ENCODE assay signal across 19 cellular contexts in genomic region chr11:126824035-126824607, GRCh38.
DNase-seq lines count a peak whose midpoint lies in the region; ATAC-seq and TF ChIP-seq lines count a peak whose summit lies in the region.
"Had no signal": no experiment of that assay in that cellular context is flagged by ENCODE, and none has a peak within 500 bp of the region (broad histone marks: within the 10 kb centered on the region; RNA-seq: fewer than 3 reads in every experiment).

No MANE protein-coding gene starts in this region.

- H3K36me3 ChIP-seq in GM23338 (ENCODE audit: insufficient read depth), result no peaks in the 10 kb centered on the region; the same call in 1 of the 2 replicates
- H3K36me3 ChIP-seq: cardiac muscle cell, gastroesophageal sphincter, ovary, stomach had no signal

- intact Hi-C loops in CD4-positive, alpha-beta T cell (cut with DNase I, micrococcal nuclease), result no loop called here

- no peaks in the 10 kb centered on the region for H3F3A ChIP-seq in GM23338 (replicated peaks; ENCODE audit: low read depth)

- no peaks in the 10 kb centered on the region for H3K36me3 Mint-ChIP-seq in GM23338 (ENCODE audit: low read depth)
- no peaks in the 10 kb centered on the region for H3K36me3 Mint-ChIP-seq in CD4-positive, alpha-beta T cell (ENCODE audit: low read depth)
- H3K36me3 Mint-ChIP-seq: CD8-positive, alpha-beta memory T cell; naive B cell had no signal

- CTCF ChIA-PET in CD4-positive, alpha-beta T cell (lab: Charles Lee), result no interaction called here

- H3K4me2 ChIP-seq in GM23338, result peak overlapping the region; percentile 63

- no peaks in the 10 kb centered on the region for H3K27me3 Mint-ChIP-seq in GM23338 (ENCODE audit: insufficient read depth, low read depth, poor library complexity)
- H3K27me3 Mint-ChIP-seq in CD4-positive, alpha-beta T cell, result peaks cover 9% of the 10 kb centered on the region

- peaks cover 36% of the 10 kb centered on the region for H3K4me1 Mint-ChIP-seq in GM23338
- no peaks in the 10 kb centered on the region for H3K4me1 Mint-ChIP-seq in CD4-positive, alpha-beta T cell (ENCODE audit: low read depth)
- H3K4me1 Mint-ChIP-seq: CD8-positive, alpha-beta memory T cell; naive B cell had no signal

- no peak overlapping the region for H2AFZ ChIP-seq in GM23338

- peak; percentile 45 for DNase-seq in GM23338 (ENCODE audit: low spot score)
- peak; percentile 70 for DNase-seq in NCI-H146 treated with DMSO at 0.1 percent for 48 hours (lab: John Stamatoyannopoulos, UW; ENCODE audit: unreplicated experiment)
- peak; percentile 87 for DNase-seq in NCI-H526 treated with DMSO at 0.1 percent for 48 hours (lab: John Stamatoyannopoulos, UW)
- peak; percentile 39 for DNase-seq in mucosa of gallbladder (ENCODE audit: low spot score)
- DNase-seq in KG1 (lab: John Stamatoyannopoulos, UW), result no peak
- DNase-seq in CD4-positive, alpha-beta T cell, result no peak
- DNase-seq: activated CD4-positive, alpha-beta T cell treated with anti-CD3 and anti-CD28 coated beads for 4 hours; activated CD8-positive, alpha-beta memory T cell treated with anti-CD3 and anti-CD28 coated beads, Interleukin-2, amount 50 U/mL, for 4 hours; activated effector memory CD4-positive, alpha-beta T cell treated with anti-CD3 and anti-CD28 coated beads, Interleukin-2, amount 50 U/mL, for 16 hours; CD8-positive, alpha-beta memory T cell; naive B cell; NCI-H1930; ovary; stimulated activated CD4-positive, alpha-beta T cell treated with anti-CD3 and anti-CD28 coated beads, Interleukin-2, amount 100 ng/mL, for 24 hours; stomach had no signal

- ATAC-seq in GM23338, result peak; percentile 91
- ATAC-seq in CD4-positive, alpha-beta T cell (ENCODE audit: poor library complexity), result no peak
- no peak for ATAC-seq in GM21786 (IDR thresholded peaks at IDR 0.05; ENCODE audit: unreplicated experiment)
- ATAC-seq: gastroesophageal sphincter had no signal

- H3K9me3 ChIP-seq in CD4-positive, alpha-beta T cell (ENCODE audit: control insufficient read depth, low read length), result no peaks in the 10 kb centered on the region
- H3K9me3 ChIP-seq: gastroesophageal sphincter, ovary, stomach had no signal

- no peak overlapping the region for H3K27ac ChIP-seq in GM23338 (ENCODE audit: low read depth)
- no peak overlapping the region for H3K27ac ChIP-seq in CD4-positive, alpha-beta T cell (ENCODE audit: low read depth, low read length)
- H3K27ac ChIP-seq: cardiac muscle cell, gastroesophageal sphincter, ovary, RWPE1, stomach had no signal

- no peaks in the 10 kb centered on the region for H4K20me1 ChIP-seq in GM23338 (replicated peaks; ENCODE audit: insufficient read depth)

- peaks cover 6% of the 10 kb centered on the region; the same call in 1 of the 2 replicates for H3K9me2 ChIP-seq in GM23338 (ENCODE audit: insufficient read depth)

- peaks cover 18% of the 10 kb centered on the region; the same call in 1 of the 2 replicates for H3K4me1 ChIP-seq in GM23338 (ENCODE audit: insufficient read depth)
- H3K4me1 ChIP-seq: gastroesophageal sphincter had no signal

- H3K27ac Mint-ChIP-seq in GM23338, result peak overlapping the region; percentile 63
- H3K27ac Mint-ChIP-seq in CD4-positive, alpha-beta T cell, result no peak overlapping the region
- H3K27ac Mint-ChIP-seq: CD8-positive, alpha-beta memory T cell had no signal

- H3K27me3 ChIP-seq in GM23338 (ENCODE audit: insufficient read depth), result no peaks in the 10 kb centered on the region
- no peaks in the 10 kb centered on the region for H3K27me3 ChIP-seq in CD4-positive, alpha-beta T cell (ENCODE audit: control insufficient read depth, insufficient read depth, low read length)
- H3K27me3 ChIP-seq: ovary, stomach had no signal

- POLR2A ChIA-PET in CD4-positive, alpha-beta T cell (lab: Charles Lee), result no interaction called here

- H3K4me3 ChIP-seq in GM23338, result peak overlapping the region; percentile 4
- H3K4me3 ChIP-seq: cardiac muscle cell, gastroesophageal sphincter, ovary, stomach had no signal

- no peaks in the 10 kb centered on the region for H3K79me2 ChIP-seq in GM23338 (replicated peaks; ENCODE audit: insufficient read depth)

- TF ChIP-seq CTCF in GM23338 (conservative IDR thresholded peaks at IDR 0.05; ENCODE audit: low read depth in 2 of 2), result no peak
- no peak for TF ChIP-seq CTCF in CD4-positive, alpha-beta T cell (IDR thresholded peaks at IDR 0.05)

- peak overlapping the region; percentile 38 for H3K4me3 Mint-ChIP-seq in GM23338
- no peak overlapping the region for H3K4me3 Mint-ChIP-seq in CD4-positive, alpha-beta T cell
- H3K4me3 Mint-ChIP-seq: CD8-positive, alpha-beta memory T cell; naive B cell had no signal

- H3K9me3 Mint-ChIP-seq in GM23338, result no peaks in the 10 kb centered on the region; the same call in 1 of the 3 replicates
- no peaks in the 10 kb centered on the region for H3K9me3 Mint-ChIP-seq in CD4-positive, alpha-beta T cell
- H3K9me3 Mint-ChIP-seq: CD8-positive, alpha-beta memory T cell had no signal

TF ChIP-seq in GM23338, 12 proteins besides CTCF, POLR2A, EP300 and RAD21 (continues in another document):
- TF ChIP-seq EZH2phosphoT487 (IDR thresholded peaks at IDR 0.05; ENCODE audit: unreplicated experiment) (no peak), JUNB (IDR thresholded peaks at IDR 0.05; ENCODE audit: unreplicated experiment) (no peak), EZH2 (IDR thresholded peaks at IDR 0.05; ENCODE audit: low read depth, unreplicated experiment) (no peak), ZNF462 (CRISPR knock-in tag; IDR thresholded peaks at IDR 0.05) (no peak), ETS1 (IDR thresholded peaks at IDR 0.05) (no peak), POLR2AphosphoS5 (IDR thresholded peaks at IDR 0.05; ENCODE audit: low read depth) (no peak), CREB1 (CRISPR knock-in tag; IDR thresholded peaks at IDR 0.05; ENCODE audit: low read depth) (no peak), NANOG (IDR thresholded peaks at IDR 0.05; ENCODE audit: borderline replicate concordance) (no peak)

Comparison
In these comparisons a context has a peak if more than half of its experiments do, and no peak if none do; other contexts are left out.
1. DNase-seq: peak in GM23338 (single experiment), NCI-H146 treated with DMSO at 0.1 percent for 48 hours (single experiment), NCI-H526 treated with DMSO at 0.1 percent for 48 hours (single experiment) and mucosa of gallbladder (single experiment); none in KG1 (single experiment) and CD4-positive, alpha-beta T cell (0 of 10).